ENCODE assay signal across 1 cellular context in genomic region chr6:21190701-21191588, GRCh38.
TF ChIP-seq lines count a peak whose summit lies in the region.

No MANE protein-coding gene starts in this region.

TF ChIP-seq in SK-N-SH treated with all-trans-retinoic acid at 6 μM for 48 hours, 23 proteins besides CTCF, POLR2A, EP300 and RAD21 (continued from another document):
- TF ChIP-seq, protein P1, sequence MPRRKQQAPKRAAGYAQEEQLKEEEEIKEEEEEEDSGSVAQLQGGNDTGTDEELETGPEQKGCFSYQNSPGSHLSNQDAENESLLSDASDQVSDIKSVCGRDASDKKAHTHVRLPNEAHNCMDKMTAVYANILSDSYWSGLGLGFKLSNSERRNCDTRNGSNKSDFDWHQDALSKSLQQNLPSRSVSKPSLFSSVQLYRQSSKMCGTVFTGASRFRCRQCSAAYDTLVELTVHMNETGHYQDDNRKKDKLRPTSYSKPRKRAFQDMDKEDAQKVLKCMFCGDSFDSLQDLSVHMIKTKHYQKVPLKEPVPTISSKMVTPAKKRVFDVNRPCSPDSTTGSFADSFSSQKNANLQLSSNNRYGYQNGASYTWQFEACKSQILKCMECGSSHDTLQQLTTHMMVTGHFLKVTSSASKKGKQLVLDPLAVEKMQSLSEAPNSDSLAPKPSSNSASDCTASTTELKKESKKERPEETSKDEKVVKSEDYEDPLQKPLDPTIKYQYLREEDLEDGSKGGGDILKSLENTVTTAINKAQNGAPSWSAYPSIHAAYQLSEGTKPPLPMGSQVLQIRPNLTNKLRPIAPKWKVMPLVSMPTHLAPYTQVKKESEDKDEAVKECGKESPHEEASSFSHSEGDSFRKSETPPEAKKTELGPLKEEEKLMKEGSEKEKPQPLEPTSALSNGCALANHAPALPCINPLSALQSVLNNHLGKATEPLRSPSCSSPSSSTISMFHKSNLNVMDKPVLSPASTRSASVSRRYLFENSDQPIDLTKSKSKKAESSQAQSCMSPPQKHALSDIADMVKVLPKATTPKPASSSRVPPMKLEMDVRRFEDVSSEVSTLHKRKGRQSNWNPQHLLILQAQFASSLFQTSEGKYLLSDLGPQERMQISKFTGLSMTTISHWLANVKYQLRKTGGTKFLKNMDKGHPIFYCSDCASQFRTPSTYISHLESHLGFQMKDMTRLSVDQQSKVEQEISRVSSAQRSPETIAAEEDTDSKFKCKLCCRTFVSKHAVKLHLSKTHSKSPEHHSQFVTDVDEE (CRISPR knock-in tag; IDR thresholded peaks at IDR 0.05) = no peak
- TF ChIP-seq RARB (CRISPR knock-in tag; IDR thresholded peaks at IDR 0.05) (no peak), ZFP30 (CRISPR knock-in tag; IDR thresholded peaks at IDR 0.05) (no peak), ZNF70 (CRISPR knock-in tag; IDR thresholded peaks at IDR 0.05) (no peak), ISL1 (CRISPR knock-in tag; IDR thresholded peaks at IDR 0.05) (no peak), BACH2 (CRISPR knock-in tag; IDR thresholded peaks at IDR 0.05; ENCODE audit: borderline replicate concordance) (no peak), ZC3H10 (CRISPR knock-in tag; IDR thresholded peaks at IDR 0.05) (no peak), ARNTL (CRISPR knock-in tag; IDR thresholded peaks at IDR 0.05; ENCODE audit: borderline replicate concordance, low read depth) (no peak)
